8 cellular contexts compared by ENCODE assay signal in the genomic region with DNA sequence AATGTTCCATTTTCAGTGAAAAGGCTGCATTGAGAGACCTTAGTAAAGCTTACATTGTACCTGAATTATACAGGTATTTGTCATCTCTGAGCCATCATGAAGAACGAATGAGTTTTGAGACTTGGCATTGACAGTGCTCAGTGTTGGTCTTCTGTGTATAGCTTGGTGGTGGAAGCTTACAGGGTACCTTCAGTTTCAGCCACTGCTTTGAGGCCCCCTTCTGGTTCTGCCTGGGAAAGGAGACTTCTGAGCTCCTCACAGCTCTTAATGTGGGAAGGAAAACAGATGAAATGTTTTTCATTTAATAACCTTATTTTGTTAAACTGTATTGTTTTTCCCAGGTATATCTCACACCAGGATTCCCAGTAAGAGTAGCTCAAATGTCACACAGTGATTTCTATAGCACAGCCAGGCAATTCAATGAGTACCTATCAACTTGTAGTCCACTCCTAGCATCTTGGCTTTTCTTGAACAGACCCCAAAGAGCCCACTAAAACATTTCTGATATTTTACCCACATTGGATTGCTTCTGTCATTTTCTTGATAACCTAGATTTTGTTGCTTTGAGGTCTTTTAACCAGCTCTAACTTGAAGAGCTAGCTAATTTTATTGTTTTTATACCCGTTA. TPM values are rescaled to one million over a fixed set of nuclear protein-coding genes. Genes with fewer than 3 reads are reported as not detected.
DNase-seq lines count a peak whose midpoint lies in the region; ATAC-seq and TF ChIP-seq lines count a peak whose summit lies in the region.

No MANE protein-coding gene starts in this region.

- ATAC-seq in GM19328 (IDR thresholded peaks at IDR 0.05; ENCODE audit: unreplicated experiment) (peak; percentile 97), HG03103 (IDR thresholded peaks at IDR 0.05; ENCODE audit: low read depth, unreplicated experiment) (peak; percentile 97), left lobe of liver (peak; percentile 63), esophagus mucosa (no peak)

- in situ Hi-C loops in astrocyte of the spinal cord (cut with HindIII; ENCODE audit: low sequenced_read_pairs): no loop called here

- DNase-seq in DMS53 (lab: John Stamatoyannopoulos, UW) (peak; percentile 44), DMS53 treated with DMSO at 0.1 percent for 48 hours (lab: John Stamatoyannopoulos, UW; ENCODE audit: unreplicated experiment) (no peak), NOMO-1 treated with DMSO at 0.1 percent for 48 hours (lab: John Stamatoyannopoulos, UW; ENCODE audit: unreplicated experiment) (peak; percentile 30), astrocyte of the spinal cord (ENCODE audit: low read depth, low spot score) (peak; percentile 50), left lobe of liver (ENCODE audit: low spot score) (no peak)

- peak; percentile 71 for TF ChIP-seq CTCF in astrocyte of the spinal cord (IDR thresholded peaks at IDR 0.05; ENCODE audit: low read depth, low read length)

- H3K4me3 ChIP-seq in astrocyte of the spinal cord (ENCODE audit: low read depth, low read length): no peak overlapping the region

RNA-seq across cellular contexts. Expression of a gene that starts 5.6 kb away (rescaled TPM):
- total RNA-seq in left lobe of liver (0.86 TPM), esophagus mucosa (1.3 TPM)

RNA-seq across cellular contexts. Expression of a gene that starts 6.4 kb away (rescaled TPM):
- total RNA-seq in left lobe of liver (13.5 TPM), esophagus mucosa (49.4 TPM)

Comparison
In these comparisons a context has a peak if more than half of its experiments do, and no peak if none do; other contexts are left out.
1. DNase-seq: peak in DMS53 (single experiment), NOMO-1 treated with DMSO at 0.1 percent for 48 hours (single experiment) and astrocyte of the spinal cord (single experiment); none in DMS53 treated with DMSO at 0.1 percent for 48 hours (single experiment) and left lobe of liver (single experiment).